ENCODE assay signal across 1 cellular context in the genomic region with DNA sequence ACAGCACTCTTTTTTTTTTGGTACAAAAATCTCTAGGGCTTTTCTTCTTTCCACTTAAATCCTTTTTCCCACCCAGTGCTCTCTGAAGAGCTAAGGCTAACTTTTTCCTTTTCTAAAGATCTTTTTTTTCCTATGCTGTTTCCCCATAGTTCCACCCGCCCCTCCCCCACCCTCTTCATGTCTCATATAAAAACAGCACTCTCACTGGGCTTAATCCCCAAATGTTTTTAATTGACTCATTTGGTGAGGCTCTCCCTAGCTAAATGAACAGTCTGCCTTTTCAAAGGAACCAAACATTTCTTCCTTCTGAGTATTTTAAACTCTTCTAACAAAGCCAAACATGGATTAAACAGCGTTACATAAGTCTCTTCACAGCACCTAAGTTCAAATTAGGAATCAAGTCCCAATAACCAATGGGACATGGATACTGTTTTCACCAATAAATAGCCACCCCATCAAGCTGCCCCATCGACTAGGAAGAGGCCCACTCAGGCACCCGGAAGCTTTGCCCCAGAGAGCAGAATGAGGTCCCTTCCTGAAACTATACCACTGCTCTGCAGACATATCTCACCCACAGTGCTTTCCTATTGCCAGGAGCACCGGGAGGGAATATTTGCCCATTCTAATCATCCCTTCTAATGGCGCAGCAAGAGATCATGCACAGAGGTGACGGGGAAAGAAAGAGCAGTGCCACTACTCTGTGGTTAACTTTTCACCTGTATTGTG.
TF ChIP-seq lines count a peak whose summit lies in the region.

No MANE protein-coding gene starts in this region.

TF ChIP-seq in GM23338, 12 proteins besides CTCF, POLR2A, EP300 and RAD21 (continued from another document):
- TF ChIP-seq NANOG (IDR thresholded peaks at IDR 0.05; ENCODE audit: borderline replicate concordance): no peak
- TF ChIP-seq POLR2AphosphoS5 (IDR thresholded peaks at IDR 0.05; ENCODE audit: low read depth): no peak
- TF ChIP-seq EZH2phosphoT487 (IDR thresholded peaks at IDR 0.05; ENCODE audit: unreplicated experiment): no peak
- TF ChIP-seq, protein P1, sequence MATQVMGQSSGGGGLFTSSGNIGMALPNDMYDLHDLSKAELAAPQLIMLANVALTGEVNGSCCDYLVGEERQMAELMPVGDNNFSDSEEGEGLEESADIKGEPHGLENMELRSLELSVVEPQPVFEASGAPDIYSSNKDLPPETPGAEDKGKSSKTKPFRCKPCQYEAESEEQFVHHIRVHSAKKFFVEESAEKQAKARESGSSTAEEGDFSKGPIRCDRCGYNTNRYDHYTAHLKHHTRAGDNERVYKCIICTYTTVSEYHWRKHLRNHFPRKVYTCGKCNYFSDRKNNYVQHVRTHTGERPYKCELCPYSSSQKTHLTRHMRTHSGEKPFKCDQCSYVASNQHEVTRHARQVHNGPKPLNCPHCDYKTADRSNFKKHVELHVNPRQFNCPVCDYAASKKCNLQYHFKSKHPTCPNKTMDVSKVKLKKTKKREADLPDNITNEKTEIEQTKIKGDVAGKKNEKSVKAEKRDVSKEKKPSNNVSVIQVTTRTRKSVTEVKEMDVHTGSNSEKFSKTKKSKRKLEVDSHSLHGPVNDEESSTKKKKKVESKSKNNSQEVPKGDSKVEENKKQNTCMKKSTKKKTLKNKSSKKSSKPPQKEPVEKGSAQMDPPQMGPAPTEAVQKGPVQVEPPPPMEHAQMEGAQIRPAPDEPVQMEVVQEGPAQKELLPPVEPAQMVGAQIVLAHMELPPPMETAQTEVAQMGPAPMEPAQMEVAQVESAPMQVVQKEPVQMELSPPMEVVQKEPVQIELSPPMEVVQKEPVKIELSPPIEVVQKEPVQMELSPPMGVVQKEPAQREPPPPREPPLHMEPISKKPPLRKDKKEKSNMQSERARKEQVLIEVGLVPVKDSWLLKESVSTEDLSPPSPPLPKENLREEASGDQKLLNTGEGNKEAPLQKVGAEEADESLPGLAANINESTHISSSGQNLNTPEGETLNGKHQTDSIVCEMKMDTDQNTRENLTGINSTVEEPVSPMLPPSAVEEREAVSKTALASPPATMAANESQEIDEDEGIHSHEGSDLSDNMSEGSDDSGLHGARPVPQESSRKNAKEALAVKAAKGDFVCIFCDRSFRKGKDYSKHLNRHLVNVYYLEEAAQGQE (IDR thresholded peaks at IDR 0.05; ENCODE audit: unreplicated experiment): no peak
- TF ChIP-seq, protein P2, sequence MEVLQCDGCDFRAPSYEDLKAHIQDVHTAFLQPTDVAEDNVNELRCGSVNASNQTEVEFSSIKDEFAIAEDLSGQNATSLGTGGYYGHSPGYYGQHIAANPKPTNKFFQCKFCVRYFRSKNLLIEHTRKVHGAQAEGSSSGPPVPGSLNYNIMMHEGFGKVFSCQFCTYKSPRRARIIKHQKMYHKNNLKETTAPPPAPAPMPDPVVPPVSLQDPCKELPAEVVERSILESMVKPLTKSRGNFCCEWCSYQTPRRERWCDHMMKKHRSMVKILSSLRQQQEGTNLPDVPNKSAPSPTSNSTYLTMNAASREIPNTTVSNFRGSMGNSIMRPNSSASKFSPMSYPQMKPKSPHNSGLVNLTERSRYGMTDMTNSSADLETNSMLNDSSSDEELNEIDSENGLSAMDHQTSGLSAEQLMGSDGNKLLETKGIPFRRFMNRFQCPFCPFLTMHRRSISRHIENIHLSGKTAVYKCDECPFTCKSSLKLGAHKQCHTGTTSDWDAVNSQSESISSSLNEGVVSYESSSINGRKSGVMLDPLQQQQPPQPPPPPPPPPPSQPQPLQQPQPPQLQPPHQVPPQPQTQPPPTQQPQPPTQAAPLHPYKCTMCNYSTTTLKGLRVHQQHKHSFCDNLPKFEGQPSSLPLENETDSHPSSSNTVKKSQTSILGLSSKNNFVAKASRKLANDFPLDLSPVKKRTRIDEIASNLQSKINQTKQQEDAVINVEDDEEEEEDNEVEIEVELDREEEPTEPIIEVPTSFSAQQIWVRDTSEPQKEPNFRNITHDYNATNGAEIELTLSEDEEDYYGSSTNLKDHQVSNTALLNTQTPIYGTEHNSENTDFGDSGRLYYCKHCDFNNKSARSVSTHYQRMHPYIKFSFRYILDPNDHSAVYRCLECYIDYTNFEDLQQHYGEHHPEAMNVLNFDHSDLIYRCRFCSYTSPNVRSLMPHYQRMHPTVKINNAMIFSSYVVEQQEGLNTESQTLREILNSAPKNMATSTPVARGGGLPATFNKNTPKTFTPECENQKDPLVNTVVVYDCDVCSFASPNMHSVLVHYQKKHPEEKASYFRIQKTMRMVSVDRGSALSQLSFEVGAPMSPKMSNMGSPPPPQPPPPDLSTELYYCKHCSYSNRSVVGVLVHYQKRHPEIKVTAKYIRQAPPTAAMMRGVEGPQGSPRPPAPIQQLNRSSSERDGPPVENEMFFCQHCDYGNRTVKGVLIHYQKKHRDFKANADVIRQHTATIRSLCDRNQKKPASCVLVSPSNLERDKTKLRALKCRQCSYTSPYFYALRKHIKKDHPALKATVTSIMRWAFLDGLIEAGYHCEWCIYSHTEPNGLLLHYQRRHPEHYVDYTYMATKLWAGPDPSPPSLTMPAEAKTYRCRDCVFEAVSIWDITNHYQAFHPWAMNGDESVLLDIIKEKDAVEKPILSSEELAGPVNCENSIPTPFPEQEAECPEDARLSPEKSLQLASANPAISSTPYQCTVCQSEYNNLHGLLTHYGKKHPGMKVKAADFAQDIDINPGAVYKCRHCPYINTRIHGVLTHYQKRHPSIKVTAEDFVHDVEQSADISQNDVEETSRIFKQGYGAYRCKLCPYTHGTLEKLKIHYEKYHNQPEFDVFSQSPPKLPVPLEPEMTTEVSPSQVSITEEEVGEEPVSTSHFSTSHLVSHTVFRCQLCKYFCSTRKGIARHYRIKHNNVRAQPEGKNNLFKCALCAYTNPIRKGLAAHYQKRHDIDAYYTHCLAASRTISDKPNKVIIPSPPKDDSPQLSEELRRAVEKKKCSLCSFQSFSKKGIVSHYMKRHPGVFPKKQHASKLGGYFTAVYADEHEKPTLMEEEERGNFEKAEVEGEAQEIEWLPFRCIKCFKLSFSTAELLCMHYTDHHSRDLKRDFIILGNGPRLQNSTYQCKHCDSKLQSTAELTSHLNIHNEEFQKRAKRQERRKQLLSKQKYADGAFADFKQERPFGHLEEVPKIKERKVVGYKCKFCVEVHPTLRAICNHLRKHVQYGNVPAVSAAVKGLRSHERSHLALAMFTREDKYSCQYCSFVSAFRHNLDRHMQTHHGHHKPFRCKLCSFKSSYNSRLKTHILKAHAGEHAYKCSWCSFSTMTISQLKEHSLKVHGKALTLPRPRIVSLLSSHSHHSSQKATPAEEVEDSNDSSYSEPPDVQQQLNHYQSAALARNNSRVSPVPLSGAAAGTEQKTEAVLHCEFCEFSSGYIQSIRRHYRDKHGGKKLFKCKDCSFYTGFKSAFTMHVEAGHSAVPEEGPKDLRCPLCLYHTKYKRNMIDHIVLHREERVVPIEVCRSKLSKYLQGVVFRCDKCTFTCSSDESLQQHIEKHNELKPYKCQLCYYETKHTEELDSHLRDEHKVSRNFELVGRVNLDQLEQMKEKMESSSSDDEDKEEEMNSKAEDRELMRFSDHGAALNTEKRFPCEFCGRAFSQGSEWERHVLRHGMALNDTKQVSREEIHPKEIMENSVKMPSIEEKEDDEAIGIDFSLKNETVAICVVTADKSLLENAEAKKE (CRISPR knock-in tag; IDR thresholded peaks at IDR 0.05): no peak
- TF ChIP-seq CREB1 (CRISPR knock-in tag; IDR thresholded peaks at IDR 0.05; ENCODE audit: low read depth): no peak
- no peak for TF ChIP-seq EZH2 (IDR thresholded peaks at IDR 0.05; ENCODE audit: low read depth, unreplicated experiment)
- no peak for TF ChIP-seq ZNF114 (CRISPR knock-in tag; IDR thresholded peaks at IDR 0.05)
- TF ChIP-seq ZNF331 (CRISPR knock-in tag; IDR thresholded peaks at IDR 0.05; ENCODE audit: low read depth): no peak
- no peak for TF ChIP-seq STAT1 (IDR thresholded peaks at IDR 0.05; ENCODE audit: unreplicated experiment)
